ENCODE assay signal across 1 cellular context in genomic region chr15:63462053-63462452, GRCh38.
TF ChIP-seq lines count a peak whose summit lies in the region.

No MANE protein-coding gene starts in this region.

TF ChIP-seq in HepG2, 621 proteins besides CTCF, POLR2A, EP300 and RAD21:
- TF ChIP-seq GATA4 (IDR thresholded peaks at IDR 0.05; ENCODE audit: borderline replicate concordance, low read depth) (no peak), ZBTB21 (CRISPR knock-in tag; IDR thresholded peaks at IDR 0.05) (no peak), CREBL2 (CRISPR knock-in tag; IDR thresholded peaks at IDR 0.05; ENCODE audit: borderline replicate concordance) (no peak), ZBTB2 (CRISPR knock-in tag; IDR thresholded peaks at IDR 0.05; ENCODE audit: low read depth) (no peak), RBFOX2 (IDR thresholded peaks at IDR 0.05; ENCODE audit: low read depth, low read length) (no peak), ATF1 (CRISPR knock-in tag; IDR thresholded peaks at IDR 0.05) (no peak), ZNF703 (CRISPR knock-in tag; IDR thresholded peaks at IDR 0.05; ENCODE audit: borderline replicate concordance) (no peak), ZNF34 (CRISPR knock-in tag; IDR thresholded peaks at IDR 0.05; ENCODE audit: borderline replicate concordance) (no peak), CHCHD3 (CRISPR knock-in tag; IDR thresholded peaks at IDR 0.05) (no peak), ZBTB25 (CRISPR knock-in tag; IDR thresholded peaks at IDR 0.05) (no peak), ZKSCAN1 (IDR thresholded peaks at IDR 0.05; ENCODE audit: low read length) (no peak), ONECUT2 (CRISPR knock-in tag; IDR thresholded peaks at IDR 0.05) (no peak), ZSCAN30 (CRISPR knock-in tag; IDR thresholded peaks at IDR 0.05) (no peak), MYC (CRISPR knock-in tag; IDR thresholded peaks at IDR 0.05; ENCODE audit: borderline replicate concordance) (no peak), KLF13 (CRISPR knock-in tag; IDR thresholded peaks at IDR 0.05) (no peak), ZNF124 (CRISPR knock-in tag; IDR thresholded peaks at IDR 0.05) (no peak), NFKBIZ (CRISPR knock-in tag; IDR thresholded peaks at IDR 0.05) (no peak), CSRNP1 (CRISPR knock-in tag; IDR thresholded peaks at IDR 0.05) (no peak)
